In the genomic region with DNA sequence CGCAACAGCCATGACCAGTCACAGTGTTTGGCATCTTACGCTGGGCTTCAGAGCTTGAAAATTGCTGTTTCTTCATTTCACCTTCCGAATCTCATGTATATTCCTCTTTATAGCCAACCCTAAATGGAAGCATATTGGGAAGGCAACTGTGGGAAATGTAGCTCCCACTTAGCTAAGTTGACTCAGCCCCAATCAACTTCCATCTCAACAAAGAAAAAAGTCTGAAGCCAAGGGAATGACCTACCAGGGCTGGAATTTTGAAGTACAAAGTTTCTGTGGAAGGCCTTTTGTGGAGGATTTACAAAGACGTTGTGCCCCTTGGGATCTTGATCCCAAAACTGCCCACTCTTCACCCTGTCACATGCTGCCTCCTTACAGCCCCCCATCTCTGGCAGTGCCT, we compare ENCODE assay signal across 24 cellular contexts.
"Had no signal": no experiment of that assay in that cellular context is flagged by ENCODE, and none has a peak within 500 bp of the region (broad histone marks: within the 10 kb centered on the region; RNA-seq: fewer than 3 reads in every experiment).

No MANE protein-coding gene starts in this region.

- H3K36me3 ChIP-seq: brain microvascular endothelial cell, gastroesophageal sphincter, sigmoid colon had no signal

- ATAC-seq: gastroesophageal sphincter, left cardiac atrium had no signal

- H3K9me3 ChIP-seq: gastroesophageal sphincter, sigmoid colon, testis had no signal

- H3K27ac ChIP-seq: brain microvascular endothelial cell, gastroesophageal sphincter, sigmoid colon, testis had no signal

- DNase-seq: activated CD4-positive, alpha-beta T cell treated with anti-CD3 and anti-CD28 coated beads for 1 hour; activated gamma-delta T cell treated with Interleukin-2 at 50 U/mL for 16 hours; activated T-cell treated with anti-CD3 and anti-CD28 coated beads, Interleukin-2, amount 50 U/mL, for 1 hour; anterior cingulate cortex; brain microvascular endothelial cell; caudate nucleus; effector CD4-positive, alpha-beta T cell; hypothalamus; left cardiac atrium; posterior cingulate gyrus; sigmoid colon; stimulated activated CD4-positive, alpha-beta T cell treated with anti-CD3 and anti-CD28 coated beads, Interleukin-4, amount 100 ng/mL, for 1 hour; stimulated activated naive CD4-positive, alpha-beta T cell; T-helper 1 cell; testis had no signal

- FAIRE-seq: endometrium, islet of Langerhans, TTC549 had no signal

- H3K4me1 Mint-ChIP-seq: activated naive CD4-positive, alpha-beta T cell treated with anti-CD3 and anti-CD28 coated beads, Interleukin-2, amount 50 U/mL, for 24 hours; memory B cell had no signal

- H3K4me3 Mint-ChIP-seq: activated naive CD4-positive, alpha-beta T cell treated with anti-CD3 and anti-CD28 coated beads, Interleukin-2, amount 50 U/mL, for 24 hours; dendritic cell treated with granulocyte-macrophage colony-stimulating factor and Interleukin-4, amounts not matched to agents 40 ng/mL and 50 ng/mL, for 4 days; memory B cell; nephron; type B pancreatic cell had no signal

- H3K4me1 ChIP-seq: gastroesophageal sphincter, testis had no signal

- H3K4me3 ChIP-seq: gastroesophageal sphincter, sigmoid colon, testis had no signal

- H3K27me3 Mint-ChIP-seq: activated naive CD4-positive, alpha-beta T cell treated with anti-CD3 and anti-CD28 coated beads, Interleukin-2, amount 50 U/mL, for 24 hours; dendritic cell treated with granulocyte-macrophage colony-stimulating factor and Interleukin-4, amounts not matched to agents 40 ng/mL and 50 ng/mL, for 4 days; memory B cell; type B pancreatic cell had no signal

- H3K27ac Mint-ChIP-seq: activated naive CD4-positive, alpha-beta T cell treated with anti-CD3 and anti-CD28 coated beads, Interleukin-2, amount 50 U/mL, for 24 hours; dendritic cell treated with granulocyte-macrophage colony-stimulating factor and Interleukin-4, amounts not matched to agents 40 ng/mL and 50 ng/mL, for 4 days; memory B cell; nephron; type B pancreatic cell had no signal

- H3K36me3 Mint-ChIP-seq: memory B cell had no signal

- H3K9me3 Mint-ChIP-seq: activated naive CD4-positive, alpha-beta T cell treated with anti-CD3 and anti-CD28 coated beads, Interleukin-2, amount 50 U/mL, for 24 hours; dendritic cell treated with granulocyte-macrophage colony-stimulating factor and Interleukin-4, amounts not matched to agents 40 ng/mL and 50 ng/mL, for 4 days; memory B cell; nephron; type B pancreatic cell had no signal

- H3K27me3 ChIP-seq: brain microvascular endothelial cell, gastroesophageal sphincter, sigmoid colon, testis had no signal
